In genomic region chr12:123989753-123990152, GRCh38 we compare ENCODE assay signal across 20 cellular contexts. TPM values are rescaled to one million over a fixed set of nuclear protein-coding genes. Genes with fewer than 3 reads are reported as not detected.
A peak's percentile ranks its signal among the peaks of the same experiment; 100 is the strongest.
DNase-seq lines count a peak whose midpoint lies in the region; ATAC-seq and TF ChIP-seq lines count a peak whose summit lies in the region.
"Had no signal": no experiment of that assay in that cellular context is flagged by ENCODE, and none has a peak within 500 bp of the region (broad histone marks: within the 10 kb centered on the region; RNA-seq: fewer than 3 reads in every experiment).

No MANE protein-coding gene starts in this region.

- H3K9me3 Mint-ChIP-seq in endothelial cell (ENCODE audit: unreplicated experiment): no peaks in the 10 kb centered on the region
- H3K9me3 Mint-ChIP-seq: H9, IgD-negative memory B cell had no signal

- H3K27me3 Mint-ChIP-seq in endothelial cell (ENCODE audit: unreplicated experiment): no peaks in the 10 kb centered on the region
- H3K27me3 Mint-ChIP-seq: IgD-negative memory B cell had no signal

- peak overlapping the region; percentile 89 for H3K27ac Mint-ChIP-seq in endothelial cell (ENCODE audit: unreplicated experiment)
- H3K27ac Mint-ChIP-seq: H9 had no signal

- H3K4me1 ChIP-seq in heart right ventricle (peaks cover 20 to 94% (median 47%) of the 10 kb centered on the region in 9 donors), left lung (peaks cover 4 to 19% of the 10 kb centered on the region in 2 donors), thyroid gland (peaks cover 33 to 93% of the 10 kb centered on the region in 2 donors), vagina (peaks cover 21% of the 10 kb centered on the region)

- H3K4me3 ChIP-seq in heart right ventricle (no peak overlapping the region), left lung (no peak overlapping the region), thyroid gland (replicated peaks in 1 of 3) (no peak overlapping the region), vagina (no peak overlapping the region)
- H3K4me3 ChIP-seq: MG63 had no signal

- H3K4me3 Mint-ChIP-seq in endothelial cell (ENCODE audit: unreplicated experiment): no peak overlapping the region
- H3K4me3 Mint-ChIP-seq: H9, IgD-negative memory B cell had no signal

- peak overlapping the region in 8 of 10 donors; percentile 2 to 65 (median 54) for H3K27ac ChIP-seq in heart right ventricle
- no peak overlapping the region for H3K27ac ChIP-seq in left lung
- H3K27ac ChIP-seq in thyroid gland: peak overlapping the region; percentile 77 to 87 (median 78)
- H3K27ac ChIP-seq in vagina: no peak overlapping the region
- H3K27ac ChIP-seq: HL-60 had no signal

- peaks cover 41% of the 10 kb centered on the region for H3K4me1 Mint-ChIP-seq in endothelial cell (ENCODE audit: unreplicated experiment)

- ATAC-seq in heart right ventricle (peak in 5 of 8 donors; percentile 23 to 41 (median 32)), left lung (peak; percentile 21)
- ATAC-seq: SK-N-SH treated with all-trans-retinoic acid at 6 μM for 48 hours had no signal

- H3K9me3 ChIP-seq in heart right ventricle (no peaks in the 10 kb centered on the region), left lung (no peaks in the 10 kb centered on the region), thyroid gland (no peaks in the 10 kb centered on the region), vagina (no peaks in the 10 kb centered on the region)
- H3K9me3 ChIP-seq: MG63 had no signal

- DNase-seq in heart right ventricle (no peak), cardiac septum (ENCODE audit: low spot score) (no peak), endothelial cell (ENCODE audit: low spot score) (no peak), left lung (no peak), thyroid gland (no peak), vagina (ENCODE audit: extremely low spot score in 2 of 2) (no peak), erythroblast (lab: John Stamatoyannopoulos, UW) (no peak), NCI-H1105 treated with DMSO at 0.1 percent for 48 hours (lab: John Stamatoyannopoulos, UW) (no peak)
- DNase-seq: H9, Karpas-422, MG63, NCI-H1092, NCI-H146, NCI-H2081 treated with DMSO at 0.1 percent for 48 hours, NCI-H510A, NCI-H748 treated with DMSO at 0.1 percent for 48 hours, SIG-M5 had no signal

- H3K36me3 ChIP-seq in heart right ventricle: peaks cover 0 to 66% (median 4%) of the 10 kb centered on the region in 9 donors
- peaks cover 0 to 32% of the 10 kb centered on the region in 2 donors for H3K36me3 ChIP-seq in left lung
- H3K36me3 ChIP-seq in thyroid gland: no peaks in the 10 kb centered on the region
- H3K36me3 ChIP-seq in vagina: peaks cover 0 to 26% of the 10 kb centered on the region in 2 donors

- H3K27me3 ChIP-seq in heart right ventricle (no peaks in the 10 kb centered on the region), left lung (no peaks in the 10 kb centered on the region), thyroid gland (no peaks in the 10 kb centered on the region), vagina (no peaks in the 10 kb centered on the region)
- H3K27me3 ChIP-seq: MG63 had no signal

- WGBS in heart right ventricle, 2 donors: 36 to 46% methylated on average over 1 of the region's 1 CpG
- WGBS in thyroid gland, 2 donors: 30 to 50% methylated on average over 1 of the region's 1 CpG

- intact Hi-C loops in heart right ventricle (cut with DNase I): loop anchor here in 6 of 10 donors (5.0 to 10.0 kb wide), 5 partner anchors 43 to 275 kb away; partner anchors contain the start of gene ATP6V0A2 (in 1 of the 6)
- intact Hi-C loops in cardiac septum (cut with DNase I): loop anchor here (2.0 to 10.0 kb wide), 3 partner anchors 17 to 335 kb away; partner anchors contain the start of genes CCDC92 and ZNF664
- intact Hi-C loops in left lung (cut with DNase I): no loop called here
- intact Hi-C loops in thyroid gland (cut with DNase I): loop anchor here (10.0 kb wide), 1 partner anchor 195 kb away; no protein-coding TSS in a partner anchor
- intact Hi-C loops in vagina (cut with DNase I): no loop called here

- peaks cover 26% of the 10 kb centered on the region for H3K36me3 Mint-ChIP-seq in endothelial cell (ENCODE audit: low read depth, unreplicated experiment)

- TF ChIP-seq POLR2A in thyroid gland (IDR thresholded peaks at IDR 0.05) (peak in 1 of 2 donors; percentile 14), vagina (IDR thresholded peaks at IDR 0.05) (no peak), erythroblast (IDR thresholded peaks at IDR 0.05; ENCODE audit: low read length) (no peak)

- no peak for TF ChIP-seq CTCF in heart right ventricle (IDR thresholded peaks at IDR 0.05)
- no peak for TF ChIP-seq CTCF in endothelial cell (IDR thresholded peaks at IDR 0.05; ENCODE audit: unreplicated experiment)
- no peak for TF ChIP-seq CTCF in left lung (IDR thresholded peaks at IDR 0.05)
- TF ChIP-seq CTCF in thyroid gland (IDR thresholded peaks at IDR 0.05): no peak
- TF ChIP-seq CTCF in vagina (IDR thresholded peaks at IDR 0.05): no peak

RNA-seq across cellular contexts. Expression of gene ZNF664, which starts 16.7 kb away (rescaled TPM):
- total RNA-seq in heart right ventricle (10 to 100 TPM; 73.1 to 94.6 (median 77.0) TPM), cardiac septum (94.0 TPM), endothelial cell (ENCODE audit: unreplicated experiment) (119 TPM), left lung (10 to 100 TPM; 85.8 to 98.8 TPM), thyroid gland (100 to 1,000 TPM; 120 to 187 (median 138) TPM), vagina (40.5 TPM)
- polyA plus RNA-seq in heart right ventricle: 10 to 100 TPM; 36.9 to 39.8 TPM

RNA-seq across cellular contexts. Expression of gene CCDC92, which starts 17.1 kb away (rescaled TPM):
- total RNA-seq in heart right ventricle: 10 to 100 TPM; 38.5 to 77.1 (median 56.4) TPM
- polyA plus RNA-seq in heart right ventricle: 10 to 100 TPM; 58.7 to 76.2 TPM
- 48.3 TPM for total RNA-seq in cardiac septum
- 25.0 TPM for total RNA-seq in endothelial cell (ENCODE audit: unreplicated experiment)
- 10 to 100 TPM; 40.2 to 54.0 TPM for total RNA-seq in left lung
- 10 to 100 TPM; 26.6 to 47.0 (median 39.1) TPM for total RNA-seq in thyroid gland
- total RNA-seq in vagina: 21.6 TPM

Comparison
In these comparisons a context has a peak if more than half of its experiments do, and no peak if none do; other contexts are left out.
1. H3K27ac ChIP-seq: peak in heart right ventricle (8 of 10) and thyroid gland (3 of 3); none in left lung (0 of 2) and vagina (single experiment).
2. intact Hi-C loops: an anchor here in heart right ventricle (5.0 to 10.0 kb wide), cardiac septum (2.0 to 10.0 kb wide) and thyroid gland (10.0 kb wide); none called in left lung and vagina.